In genomic region chr20:13101276-13101675, GRCh38 we compare ENCODE assay signal across 18 cellular contexts.
A peak's percentile ranks its signal among the peaks of the same experiment; 100 is the strongest.
DNase-seq lines count a peak whose midpoint lies in the region; ATAC-seq and TF ChIP-seq lines count a peak whose summit lies in the region.
"Had no signal": no experiment of that assay in that cellular context is flagged by ENCODE, and none has a peak within 500 bp of the region (broad histone marks: within the 10 kb centered on the region; RNA-seq: fewer than 3 reads in every experiment).

No MANE protein-coding gene starts in this region.

- H2BK120ac ChIP-seq in trophoblast cell (ENCODE audit: insufficient read depth, low read length, poor library complexity), result no peak overlapping the region

- no peak overlapping the region for H4K12ac ChIP-seq in trophoblast cell (ENCODE audit: low read depth, low read length)

- H3K27ac ChIP-seq in brain microvascular endothelial cell (no peak overlapping the region), trophoblast cell (ENCODE audit: low read depth, low read length) (no peak overlapping the region)
- H3K27ac ChIP-seq: A549 had no signal

- no peak overlapping the region for H3K4me2 ChIP-seq in trophoblast cell (ENCODE audit: low read length)
- H3K4me2 ChIP-seq: A549, SK-N-SH had no signal

- ATAC-seq in GM18502 (IDR thresholded peaks at IDR 0.05; ENCODE audit: poor library complexity, unreplicated experiment) (no peak), GM18870 (IDR thresholded peaks at IDR 0.05; ENCODE audit: unreplicated experiment) (no peak)
- ATAC-seq: K562 had no signal

- no peak overlapping the region for H4K91ac ChIP-seq in trophoblast cell (ENCODE audit: low read depth, low read length)

- no peak overlapping the region for H4K8ac ChIP-seq in trophoblast cell (ENCODE audit: low read depth, low read length)

- H3K4me3 ChIP-seq in AG10803 (ENCODE audit: low read length) (no peak overlapping the region), brain microvascular endothelial cell (ENCODE audit: low read depth, low read length) (no peak overlapping the region), trophoblast cell (ENCODE audit: low read depth, low read length) (no peak overlapping the region)
- H3K4me3 ChIP-seq: A549, K562 had no signal

- peak; percentile 4 for DNase-seq in AG10803 (ENCODE audit: low read depth)
- peak; percentile 32 for DNase-seq in LHCN-M2 (ENCODE audit: low read depth)
- DNase-seq in brain microvascular endothelial cell, result peak; percentile 2
- peak; percentile 36 to 64 for DNase-seq in trophoblast cell
- no peak for DNase-seq in D341Med (ENCODE audit: low spot score)
- no peak for DNase-seq in foreskin melanocyte
- DNase-seq: C1 segment of cervical spinal cord, DMS 273 treated with DMSO at 0.1 percent for 48 hours, GOT3, NCI-H1694 treated with DMSO at 0.1 percent for 48 hours, NCI-H510A, NCI-H774, SHP77, SK-N-SH had no signal

- no CpG with 5 or more reads among the region's 2 CpGs for WGBS in trophoblast cell (ENCODE audit: extremely low coverage, insufficient coverage, insufficient read length)

- no peak overlapping the region for H3K9ac ChIP-seq in trophoblast cell (ENCODE audit: low read length)
- H3K9ac ChIP-seq: SK-N-SH had no signal

- H3K79me1 ChIP-seq in trophoblast cell (ENCODE audit: low read length), result no peaks in the 10 kb centered on the region

- H3K27me3 ChIP-seq in brain microvascular endothelial cell (replicated peaks) (no peaks in the 10 kb centered on the region), trophoblast cell (ENCODE audit: insufficient read depth, low read length) (no peaks in the 10 kb centered on the region)

- H2AK5ac ChIP-seq in trophoblast cell (ENCODE audit: low read length), result no peak overlapping the region

- no peak overlapping the region for H2AFZ ChIP-seq in trophoblast cell (ENCODE audit: insufficient read depth, low read length, poor library complexity)

- H3K36me3 ChIP-seq in brain microvascular endothelial cell (replicated peaks) (no peaks in the 10 kb centered on the region), trophoblast cell (ENCODE audit: control insufficient read depth in 1 of 2, insufficient read depth in 2 of 2, low read length in 2 of 2) (no peaks in the 10 kb centered on the region)

- no peak overlapping the region for H3K14ac ChIP-seq in trophoblast cell (ENCODE audit: low read length)

- no peaks in the 10 kb centered on the region for H3K9me3 ChIP-seq in trophoblast cell (ENCODE audit: insufficient read depth, low read depth, low read length)
- H3K9me3 ChIP-seq: A549, SK-N-SH had no signal

- H3K79me2 ChIP-seq in trophoblast cell (ENCODE audit: control insufficient read depth, insufficient read depth, low read length, poor library complexity), result no peaks in the 10 kb centered on the region

- no peak overlapping the region for H3K18ac ChIP-seq in trophoblast cell (ENCODE audit: low read length)

- H3K4ac ChIP-seq in trophoblast cell (ENCODE audit: low read depth, low read length), result no peak overlapping the region

- in situ Hi-C loops in brain microvascular endothelial cell (cut with HindIII; ENCODE audit: low pct_ligation_motif_present, low sequenced_read_pairs), result loop anchor here (25.0 kb wide), 1 partner anchor 139 kb away; no protein-coding TSS in a partner anchor

- peaks cover 17 to 26% of the 10 kb centered on the region in 2 experiments for H3K4me1 ChIP-seq in trophoblast cell (ENCODE audit: control insufficient read depth in 1 of 2, insufficient read depth in 2 of 2, low read length in 2 of 2)
- H3K4me1 ChIP-seq: A549 had no signal

- no peak overlapping the region for H2BK5ac ChIP-seq in trophoblast cell (ENCODE audit: low read depth, low read length, poor library complexity)

- H2BK12ac ChIP-seq in trophoblast cell (ENCODE audit: low read length), result peak overlapping the region; percentile 17

- H3K23ac ChIP-seq in trophoblast cell (ENCODE audit: low read length), result no peak overlapping the region

- TF ChIP-seq CTCF in AG10803 (conservative IDR thresholded peaks at IDR 0.05; ENCODE audit: low read length) (no peak), brain microvascular endothelial cell (IDR thresholded peaks at IDR 0.05; ENCODE audit: low read depth, low read length, missing control alignments) (no peak)

Comparison
In these comparisons a context has a peak if more than half of its experiments do, and no peak if none do; other contexts are left out.
1. DNase-seq: peak in AG10803 (single experiment), LHCN-M2 (single experiment), brain microvascular endothelial cell (single experiment) and trophoblast cell (2 of 2); none in D341Med (single experiment) and foreskin melanocyte (single experiment).